In the genomic region with DNA sequence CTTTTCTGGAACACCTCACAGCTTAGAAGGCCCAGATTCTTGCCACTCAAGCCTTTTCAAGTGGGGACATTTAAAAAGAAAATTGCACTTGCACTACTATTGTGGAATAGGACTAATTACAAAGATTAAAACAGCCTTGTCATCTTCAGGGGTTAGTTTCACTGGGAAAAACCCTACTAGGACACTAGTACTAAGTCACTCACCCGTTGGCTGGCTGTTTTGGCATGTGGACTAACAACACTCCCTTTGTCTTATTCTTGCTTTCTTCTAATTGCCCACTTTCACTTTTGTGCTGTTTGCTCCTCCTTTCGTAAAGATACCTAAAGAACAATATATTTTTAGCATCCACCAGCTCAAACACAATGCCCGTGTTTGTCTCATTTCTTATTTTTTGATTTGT, we compare ENCODE assay signal across 18 cellular contexts.
"Had no signal": no experiment of that assay in that cellular context is flagged by ENCODE, and none has a peak within 500 bp of the region (broad histone marks: within the 10 kb centered on the region; RNA-seq: fewer than 3 reads in every experiment).

No MANE protein-coding gene starts in this region.

- H3K4me3 Mint-ChIP-seq: activated naive CD8-positive, alpha-beta T cell; activated T-cell treated with anti-CD3 and anti-CD28 coated beads, Interleukin-2, amount 50 U/mL, for 24 hours; naive B cell; stimulated activated memory B cell treated with anti-CD40 and anti-IgM and Interleukin-4, amounts not matched to agents 10 μg/mL and 1 μg/mL and 100 μg/mL, for 72 hours; T-helper 17 cell had no signal

- H3K27me3 Mint-ChIP-seq: activated naive CD8-positive, alpha-beta T cell; activated T-cell treated with anti-CD3 and anti-CD28 coated beads, Interleukin-2, amount 50 U/mL, for 24 hours; stimulated activated memory B cell treated with anti-CD40 and anti-IgM and Interleukin-4, amounts not matched to agents 10 μg/mL and 1 μg/mL and 100 μg/mL, for 72 hours; T-helper 17 cell had no signal

- H3K9me3 Mint-ChIP-seq: activated T-cell treated with anti-CD3 and anti-CD28 coated beads, Interleukin-2, amount 50 U/mL, for 24 hours had no signal

- ATAC-seq: right cardiac atrium; stimulated activated memory B cell treated with anti-CD40 and anti-IgM and Interleukin-4, amounts not matched to agents 10 μg/mL and 1 μg/mL and 100 μg/mL, for 72 hours; T-helper 17 cell had no signal

- H3K36me3 Mint-ChIP-seq: activated naive CD8-positive, alpha-beta T cell; naive B cell; stimulated activated memory B cell treated with anti-CD40 and anti-IgM and Interleukin-4, amounts not matched to agents 10 μg/mL and 1 μg/mL and 100 μg/mL, for 72 hours had no signal

- H3K4me1 Mint-ChIP-seq: naive B cell; stimulated activated memory B cell treated with anti-CD40 and anti-IgM and Interleukin-4, amounts not matched to agents 10 μg/mL and 1 μg/mL and 100 μg/mL, for 72 hours; T-helper 17 cell had no signal

- H3K27ac Mint-ChIP-seq: activated naive CD8-positive, alpha-beta T cell; activated T-cell treated with anti-CD3 and anti-CD28 coated beads, Interleukin-2, amount 50 U/mL, for 24 hours; stimulated activated memory B cell treated with anti-CD40 and anti-IgM and Interleukin-4, amounts not matched to agents 10 μg/mL and 1 μg/mL and 100 μg/mL, for 72 hours; T-helper 17 cell had no signal

- H3K27ac ChIP-seq: brain microvascular endothelial cell, transverse colon had no signal

- DNase-seq: activated CD4-positive, alpha-beta T cell treated with anti-CD3 and anti-CD28 coated beads, Interleukin-2, amount 50 U/mL, for 4 hours; activated CD4-positive, CD25-positive, alpha-beta regulatory T cell; activated effector memory CD4-positive, alpha-beta T cell treated with anti-CD3 and anti-CD28 coated beads, Interleukin-2, amount 50 U/mL, for 16 hours; activated T-cell treated with anti-CD3 and anti-CD28 coated beads, Interleukin-2, amount 50 U/mL, for 24 hours; brain microvascular endothelial cell; cerebellar nuclear complex; dermis blood vessel endothelial cell; hypothalamus; kidney glomerular epithelial cell; midbrain; naive B cell; posterior cingulate gyrus; stimulated activated CD4-positive, alpha-beta T cell treated with anti-CD3 and anti-CD28 coated beads, Interleukin-1b, Interleukin-23, amount 100 ng/mL, for 48 hours; T-helper 17 cell; transverse colon had no signal

- H3K9me3 ChIP-seq: transverse colon had no signal

- H3K4me3 ChIP-seq: transverse colon had no signal

- H3K36me3 ChIP-seq: brain microvascular endothelial cell, transverse colon had no signal

- H3K27me3 ChIP-seq: brain microvascular endothelial cell, transverse colon had no signal
